In the genomic region with DNA sequence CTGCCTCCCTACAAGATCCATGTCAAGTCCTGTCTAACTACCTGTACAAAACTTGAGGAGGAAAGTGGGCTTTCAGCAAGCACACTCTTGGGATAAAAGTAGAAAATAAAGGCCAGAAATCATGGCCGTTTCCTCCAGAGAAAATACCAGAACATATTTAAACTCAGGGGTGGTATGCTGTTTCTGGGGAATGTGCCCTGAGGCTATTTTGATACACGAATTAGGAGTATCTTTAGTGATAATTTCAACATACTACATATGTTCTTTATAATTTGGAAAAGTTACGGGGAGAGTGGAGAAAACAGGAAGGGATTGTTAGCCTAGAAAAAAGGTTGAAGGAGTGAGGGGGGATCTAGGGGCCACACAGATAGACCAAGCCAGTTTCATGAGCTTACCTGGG, we compare ENCODE assay signal across 28 cellular contexts.
"Had no signal": no experiment of that assay in that cellular context is flagged by ENCODE, and none has a peak within 500 bp of the region (broad histone marks: within the 10 kb centered on the region; RNA-seq: fewer than 3 reads in every experiment).

No MANE protein-coding gene starts in this region.

- DNase-seq: activated CD4-positive, alpha-beta T cell treated with anti-CD3 and anti-CD28 coated beads for 36 hours; activated CD4-positive, CD25-positive, alpha-beta regulatory T cell; activated CD8-positive, alpha-beta memory T cell treated with anti-CD3 and anti-CD28 coated beads, Interleukin-2, amount 50 U/mL, for 4 hours; activated CD8-positive, alpha-beta T cell treated with anti-CD3 and anti-CD28 coated beads for 36 hours; activated effector memory CD4-positive, alpha-beta T cell treated with Interleukin-2 at 50 U/mL for 16 hours; activated naive CD4-positive, alpha-beta T cell; amniotic stem cell; body of pancreas; KG1; NCI-H1092 treated with DMSO at 0.1 percent for 48 hours; NCI-H1417 treated with DMSO at 0.1 percent for 48 hours; NCI-H1694; NCI-H2029; NCI-H2107; NCI-H2171 treated with DMSO at 0.1 percent for 48 hours; NCI-H226; NCI-H526; OCI-M1; RPMI8226; T-helper 17 cell; T-helper 9 cell had no signal

- H3K27ac ChIP-seq: ascending aorta, body of pancreas had no signal

- H3K4me1 Mint-ChIP-seq: activated CD4-positive, alpha-beta T cell treated with anti-CD3 and anti-CD28 coated beads for 36 hours; activated naive CD4-positive, alpha-beta T cell treated with anti-CD3 and anti-CD28 coated beads, Interleukin-2, amount 50 U/mL, for 24 hours; central memory CD8-positive, alpha-beta T cell; T-helper 17 cell had no signal

- H3K9me3 Mint-ChIP-seq: activated CD8-positive, alpha-beta T cell treated with anti-CD3 and anti-CD28 coated beads for 36 hours; activated naive CD4-positive, alpha-beta T cell treated with anti-CD3 and anti-CD28 coated beads, Interleukin-2, amount 50 U/mL, for 24 hours; activated T-helper 1 cell treated with anti-CD3 and anti-CD28 coated beads, Interleukin-12 subunit alpha, Interleukin-12 subunit beta, Interleukin-2, Interleukin-4 antibody, amounts not matched to agents 30 ng/mL and 10 ng/mL and 1 ng/mL, durations not matched to agents 14 hours and 24 hours and 36 hours; central memory CD8-positive, alpha-beta T cell had no signal

- H3K4me3 ChIP-seq: ascending aorta, body of pancreas had no signal

- H3K36me3 Mint-ChIP-seq: activated naive CD4-positive, alpha-beta T cell treated with anti-CD3 and anti-CD28 coated beads, Interleukin-2, amount 50 U/mL, for 24 hours had no signal

- FAIRE-seq: TTC549 had no signal

- H3K4me1 ChIP-seq: ascending aorta had no signal

- H3K27me3 ChIP-seq: ascending aorta, body of pancreas had no signal

- H3K9me3 ChIP-seq: ascending aorta, body of pancreas had no signal

- ATAC-seq: activated CD4-positive, alpha-beta T cell treated with anti-CD3 and anti-CD28 coated beads for 36 hours; activated CD8-positive, alpha-beta T cell treated with anti-CD3 and anti-CD28 coated beads for 36 hours; body of pancreas; Panc1; Right ventricle myocardium inferior; T-helper 17 cell had no signal

- H3K27ac Mint-ChIP-seq: activated CD4-positive, alpha-beta T cell treated with anti-CD3 and anti-CD28 coated beads for 36 hours; activated CD8-positive, alpha-beta T cell treated with anti-CD3 and anti-CD28 coated beads for 36 hours; activated naive CD4-positive, alpha-beta T cell treated with anti-CD3 and anti-CD28 coated beads, Interleukin-2, amount 50 U/mL, for 24 hours; activated T-helper 1 cell treated with anti-CD3 and anti-CD28 coated beads, Interleukin-12 subunit alpha, Interleukin-12 subunit beta, Interleukin-2, Interleukin-4 antibody, amounts not matched to agents 30 ng/mL and 10 ng/mL and 1 ng/mL, durations not matched to agents 14 hours and 24 hours and 36 hours; T-helper 17 cell had no signal

- H3K4me3 Mint-ChIP-seq: activated CD4-positive, alpha-beta T cell treated with anti-CD3 and anti-CD28 coated beads for 36 hours; activated CD8-positive, alpha-beta T cell treated with anti-CD3 and anti-CD28 coated beads for 36 hours; activated naive CD4-positive, alpha-beta T cell treated with anti-CD3 and anti-CD28 coated beads, Interleukin-2, amount 50 U/mL, for 24 hours; activated T-helper 1 cell treated with anti-CD3 and anti-CD28 coated beads, Interleukin-12 subunit alpha, Interleukin-12 subunit beta, Interleukin-2, Interleukin-4 antibody, amounts not matched to agents 30 ng/mL and 10 ng/mL and 1 ng/mL, durations not matched to agents 14 hours and 24 hours and 36 hours; central memory CD8-positive, alpha-beta T cell; T-helper 17 cell had no signal

- H3K36me3 ChIP-seq: ascending aorta had no signal

- H3K27me3 Mint-ChIP-seq: activated CD4-positive, alpha-beta T cell treated with anti-CD3 and anti-CD28 coated beads for 36 hours; activated CD8-positive, alpha-beta T cell treated with anti-CD3 and anti-CD28 coated beads for 36 hours; central memory CD8-positive, alpha-beta T cell had no signal
